21 cellular contexts compared by ENCODE assay signal in the genomic region with DNA sequence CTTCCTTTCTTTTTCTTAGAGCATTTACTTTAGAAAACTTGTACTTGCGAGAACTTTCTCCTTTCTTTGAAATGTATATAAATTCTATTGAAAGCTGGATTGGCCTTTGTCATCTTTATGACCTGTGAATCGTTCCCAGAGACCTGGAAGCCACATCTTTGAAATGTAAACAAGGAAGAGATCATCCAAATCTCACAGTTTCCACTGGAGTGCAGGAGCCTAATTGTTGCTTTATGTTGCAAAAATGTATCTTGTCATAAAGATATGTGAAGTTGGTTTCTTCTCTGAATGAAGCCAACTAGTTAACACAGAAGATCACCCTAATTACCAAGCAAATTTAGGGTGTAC.
DNase-seq lines count a peak whose midpoint lies in the region; ATAC-seq and TF ChIP-seq lines count a peak whose summit lies in the region.
"Had no signal": no experiment of that assay in that cellular context is flagged by ENCODE, and none has a peak within 500 bp of the region (broad histone marks: within the 10 kb centered on the region; RNA-seq: fewer than 3 reads in every experiment).

No MANE protein-coding gene starts in this region.

- H3K4ac ChIP-seq in neuronal stem cell (ENCODE audit: low read length): no peak overlapping the region

- H2BK15ac ChIP-seq in neuronal stem cell (ENCODE audit: low read length): no peak overlapping the region

- H3K9me3 ChIP-seq in SK-N-SH: no peaks in the 10 kb centered on the region
- peaks cover 28% of the 10 kb centered on the region; the same call in 1 of the 2 replicates for H3K9me3 ChIP-seq in NT2/D1 (ENCODE audit: insufficient read depth, low read length)
- H3K9me3 ChIP-seq in neuronal stem cell (replicated peaks in 1 of 2; ENCODE audit: control insufficient read depth in 2 of 2, insufficient read depth in 1 of 2, low read depth in 1 of 2, low read length in 2 of 2): peaks cover 0 to 4% of the 10 kb centered on the region in 2 donors
- H3K9me3 ChIP-seq in aorta (ENCODE audit: control insufficient read depth, low read length): no peaks in the 10 kb centered on the region
- no peaks in the 10 kb centered on the region for H3K9me3 ChIP-seq in Caco-2
- H3K9me3 ChIP-seq: MG63 had no signal

- H3K27me3 Mint-ChIP-seq in Caco-2 (ENCODE audit: insufficient read depth, unreplicated experiment): no peaks in the 10 kb centered on the region
- H3K27me3 Mint-ChIP-seq: CD8-positive, alpha-beta memory T cell had no signal

- H3K4me2 ChIP-seq in SK-N-SH (no peak overlapping the region), neuronal stem cell (ENCODE audit: insufficient read depth, low read length, poor library complexity, severe bottlenecking) (no peak overlapping the region)

- H3K79me1 ChIP-seq in neuronal stem cell (ENCODE audit: low read depth, low read length): no peaks in the 10 kb centered on the region

- H3K27ac Mint-ChIP-seq in Caco-2 (ENCODE audit: unreplicated experiment): no peak overlapping the region

- H2BK5ac ChIP-seq in neuronal stem cell (ENCODE audit: low read length): no peak overlapping the region

- TF ChIP-seq CTCF in SK-N-SH (IDR thresholded peaks at IDR 0.05) (no peak), Caco-2 (IDR thresholded peaks at IDR 0.05; ENCODE audit: insufficient read depth in 1 of 2, low read depth in 1 of 2, low read length in 1 of 2, severe bottlenecking in 1 of 2, unreplicated experiment in 1 of 2) (no peak)

- CTCF ChIA-PET in SK-N-SH (lab: Yijun Ruan, JAX) (no interaction called here), Caco-2 (lab: Charles Lee) (no interaction called here)

- no peak overlapping the region for H2AK5ac ChIP-seq in neuronal stem cell (ENCODE audit: low read depth, low read length)

- no peaks in the 10 kb centered on the region for H3F3A ChIP-seq in SK-N-SH (replicated peaks; ENCODE audit: insufficient read depth)

- no peak overlapping the region for H2BK120ac ChIP-seq in neuronal stem cell (ENCODE audit: low read depth, low read length)

- BruUV-seq in Caco-2 (replicated peaks; lab: Mats Ljungman, UMichigan): no TSS peak

- H4K91ac ChIP-seq in neuronal stem cell (ENCODE audit: low read depth, low read length, poor library complexity): no peak overlapping the region

- no peaks in the 10 kb centered on the region for H3K9me2 ChIP-seq in SK-N-SH

- no peak for TF ChIP-seq EP300 in SK-N-SH (IDR thresholded peaks at IDR 0.05; ENCODE audit: borderline replicate concordance in 1 of 2, low read depth in 1 of 2, low read length in 1 of 2)

- H3K36me3 ChIP-seq in SK-N-SH (replicated peaks in 1 of 2; ENCODE audit: control insufficient read depth in 1 of 2, insufficient read depth in 2 of 2, low read length in 1 of 2): no peaks in the 10 kb centered on the region
- no peaks in the 10 kb centered on the region for H3K36me3 ChIP-seq in NT2/D1 (ENCODE audit: insufficient read depth, insufficient read length, low read length)
- no peaks in the 10 kb centered on the region for H3K36me3 ChIP-seq in neuronal stem cell (replicated peaks in 1 of 2; ENCODE audit: control insufficient read depth in 2 of 2, insufficient read depth in 2 of 2, low read length in 2 of 2)
- H3K36me3 ChIP-seq in aorta (ENCODE audit: control insufficient read depth in 1 of 2, insufficient read depth in 2 of 2, low read length in 1 of 2): no peaks in the 10 kb centered on the region
- no peaks in the 10 kb centered on the region for H3K36me3 ChIP-seq in Caco-2 (ENCODE audit: control insufficient read depth, insufficient read depth, low read length)

- DNase-seq in SK-N-SH: no peak
- peak; percentile 57 for DNase-seq in NT2/D1 (ENCODE audit: low read depth, low spot score)
- peak; percentile 67 for DNase-seq in iPS DF 19.7 (ENCODE audit: low read depth, low spot score)
- DNase-seq in neuronal stem cell (ENCODE audit: low spot score): no peak
- no peak for DNase-seq in aorta
- DNase-seq in Caco-2: no peak
- DNase-seq in EL: no peak
- DNase-seq: CD8-positive, alpha-beta memory T cell; DND-41; GM23248; Kasumi-1; MG63; NCI-H1417 treated with DMSO at 0.1 percent for 48 hours; NCI-H187; NCI-H226; NCI-H510A treated with DMSO at 0.1 percent for 48 hours; NCI-H774; NK-92 treated with Interleukin-12 subunit alpha and Interleukin-12 subunit beta, amount 100 ng/mL, for 24 hours had no signal

- H3K27me3 ChIP-seq in SK-N-SH (ENCODE audit: insufficient read depth) (no peaks in the 10 kb centered on the region), NT2/D1 (ENCODE audit: insufficient read depth, insufficient read length) (no peaks in the 10 kb centered on the region), neuronal stem cell (ENCODE audit: control insufficient read depth in 3 of 3, insufficient read depth in 3 of 3, low read depth in 1 of 3, low read length in 3 of 3) (no peaks in the 10 kb centered on the region), aorta (ENCODE audit: control insufficient read depth in 1 of 2, insufficient read depth in 2 of 2, low read length in 1 of 2) (no peaks in the 10 kb centered on the region), Caco-2 (replicated peaks; ENCODE audit: control insufficient read depth, insufficient read depth, low read length) (no peaks in the 10 kb centered on the region)
- H3K27me3 ChIP-seq: MG63 had no signal

- H2AFZ ChIP-seq in SK-N-SH (ENCODE audit: low read depth) (peak overlapping the region; percentile 75; the same call in 1 of the 2 replicates), neuronal stem cell (ENCODE audit: low read length) (peak overlapping the region; percentile 66)
- H2AFZ ChIP-seq: GM23248 had no signal

- no peak overlapping the region for H3K23ac ChIP-seq in neuronal stem cell (ENCODE audit: low read depth, low read length, poor library complexity)

- no peaks in the 10 kb centered on the region for H3K9me3 Mint-ChIP-seq in Caco-2 (ENCODE audit: unreplicated experiment)
- H3K9me3 Mint-ChIP-seq: CD8-positive, alpha-beta memory T cell had no signal

- H3K27ac ChIP-seq in SK-N-SH (ENCODE audit: low read depth in 2 of 2, low read length in 1 of 2) (no peak overlapping the region), neuronal stem cell (replicated peaks; ENCODE audit: low read length) (no peak overlapping the region), aorta (ENCODE audit: low read depth in 1 of 2, low read length in 2 of 2) (no peak overlapping the region)
- H3K27ac ChIP-seq: C4-2B, GM23248 had no signal

- no peak overlapping the region for H3K4me3 Mint-ChIP-seq in Caco-2 (ENCODE audit: unreplicated experiment)
- H3K4me3 Mint-ChIP-seq: CD8-positive, alpha-beta memory T cell had no signal

- H3K79me2 ChIP-seq in SK-N-SH (ENCODE audit: insufficient read depth): no peaks in the 10 kb centered on the region

- no peak for TF ChIP-seq RAD21 in SK-N-SH (IDR thresholded peaks at IDR 0.05; ENCODE audit: low read length)

- no peaks in the 10 kb centered on the region for H4K20me1 ChIP-seq in SK-N-SH (ENCODE audit: insufficient read depth)

- H3K4me1 ChIP-seq in SK-N-SH (ENCODE audit: control insufficient read depth in 1 of 2, insufficient read depth in 2 of 2, low read depth in 1 of 2, low read length in 1 of 2) (no peaks in the 10 kb centered on the region), NT2/D1 (ENCODE audit: insufficient read depth, insufficient read length) (no peaks in the 10 kb centered on the region), neuronal stem cell (ENCODE audit: control insufficient read depth in 2 of 2, insufficient read depth in 1 of 2, low read depth in 1 of 2, low read length in 2 of 2) (peaks cover 3 to 6% of the 10 kb centered on the region in 2 donors), aorta (ENCODE audit: control insufficient read depth in 1 of 2, insufficient read depth in 2 of 2, low read length in 2 of 2) (no peaks in the 10 kb centered on the region), Caco-2 (no peaks in the 10 kb centered on the region)

- no peak overlapping the region for H3K4me3 ChIP-seq in SK-N-SH (ENCODE audit: low read depth in 2 of 2, low read length in 1 of 2)
- H3K4me3 ChIP-seq in NT2/D1 (ENCODE audit: insufficient read length, low read depth): no peak overlapping the region
- H3K4me3 ChIP-seq in neuronal stem cell (ENCODE audit: low read length in 2 of 2): no peak overlapping the region
- H3K4me3 ChIP-seq in aorta (ENCODE audit: low read length in 2 of 2): no peak overlapping the region
- H3K4me3 ChIP-seq in Caco-2 (ENCODE audit: low read depth, low read length): no peak overlapping the region
- H3K4me3 ChIP-seq: GM23248, MG63 had no signal

- no peak overlapping the region for H3K18ac ChIP-seq in neuronal stem cell (ENCODE audit: low read length)

- no peak overlapping the region for H4K8ac ChIP-seq in neuronal stem cell (ENCODE audit: low read depth, low read length)

- intact Hi-C loops in aorta (cut with DNase I) (no loop called here), Caco-2 (cut with micrococcal nuclease; ENCODE audit: unreplicated experiment) (no loop called here)

- no peaks in the 10 kb centered on the region for H3K36me3 Mint-ChIP-seq in Caco-2 (ENCODE audit: insufficient read depth, unreplicated experiment)

- H3K9ac ChIP-seq in SK-N-SH (no peak overlapping the region), NT2/D1 (ENCODE audit: insufficient read length, low read depth) (no peak overlapping the region), neuronal stem cell (ENCODE audit: low read depth, low read length, poor library complexity) (no peak overlapping the region)
- H3K9ac ChIP-seq: GM23248 had no signal

- no peak overlapping the region for H2BK12ac ChIP-seq in neuronal stem cell (ENCODE audit: low read length)

- POLR2A ChIA-PET in SK-N-SH (lab: Yijun Ruan, JAX): no interaction called here
- POLR2A ChIA-PET in Caco-2 (lab: Charles Lee): no interaction called here

- H3K4me1 Mint-ChIP-seq in Caco-2 (ENCODE audit: low read depth, unreplicated experiment): no peaks in the 10 kb centered on the region

- 65% methylated on average over 2 of the region's 2 CpGs for WGBS in SK-N-SH (ENCODE audit: low lambda C conversion rate)
- WGBS in neuronal stem cell (ENCODE audit: extremely low coverage in 2 of 2, insufficient read length in 2 of 2, insufficient replicate concordance in 1 of 2), 2 donors: no CpG with 5 or more reads among the region's 2 CpGs
- 47 to 54% methylated on average over 2 of the region's 2 CpGs for WGBS in aorta, 2 donors

- no peak overlapping the region for H3K14ac ChIP-seq in neuronal stem cell (ENCODE audit: low read length)

- ATAC-seq in SK-N-SH treated with all-trans-retinoic acid at 6 μM for 48 hours: no peak
- ATAC-seq in aorta (ENCODE audit: low FRiP score): no peak
- ATAC-seq: Panc1 had no signal

TF ChIP-seq in SK-N-SH treated with all-trans-retinoic acid at 6 μM for 48 hours, 23 proteins besides CTCF, POLR2A, EP300 and RAD21:
- no peak for TF ChIP-seq ARNTL (CRISPR knock-in tag; IDR thresholded peaks at IDR 0.05; ENCODE audit: borderline replicate concordance, low read depth)
- no peak for TF ChIP-seq ZFP30 (CRISPR knock-in tag; IDR thresholded peaks at IDR 0.05)
- TF ChIP-seq ZNF565 (CRISPR knock-in tag; conservative IDR thresholded peaks at IDR 0.05; ENCODE audit: low read depth): no peak
- TF ChIP-seq ZNF70 (CRISPR knock-in tag; IDR thresholded peaks at IDR 0.05): no peak
- TF ChIP-seq ESRRG (CRISPR knock-in tag; IDR thresholded peaks at IDR 0.05): no peak
- no peak for TF ChIP-seq OSR1 (CRISPR knock-in tag; IDR thresholded peaks at IDR 0.05)
TF ChIP-seq in SK-N-SH treated with all-trans-retinoic acid at 6 μM for 48 hours: peak in this region for 0.

Comparison
In these comparisons a context has a peak if more than half of its experiments do, and no peak if none do; other contexts are left out.
1. DNase-seq: peak in NT2/D1 (single experiment) and iPS DF 19.7 (single experiment); none in SK-N-SH (single experiment), neuronal stem cell (single experiment), aorta (0 of 2), Caco-2 (0 of 2) and EL (single experiment).